ENCODE assay signal across 8 cellular contexts in genomic region chr3:157162620-157163019, GRCh38. TPM values are rescaled to one million over a fixed set of nuclear protein-coding genes. Genes with fewer than 3 reads are reported as not detected.
DNase-seq lines count a peak whose midpoint lies in the region; ATAC-seq and TF ChIP-seq lines count a peak whose summit lies in the region.
"Not testable (repeated sequence)": the region's sequence is repeated elsewhere in the genome, so short reads cannot be mapped to it uniquely, and the experiment has no call there.

No MANE protein-coding gene starts in this region.

- POLR2A ChIA-PET in activated CD8-positive, alpha-beta T cell treated with anti-CD3 and anti-CD28 coated beads, Interleukin-2, amount 10 ng/mL, durations not matched to agents 7 days and 5 days (lab: Charles Lee): interaction anchor here (4.2 to 7.5 kb wide), 2 partner anchors 12 to 488 kb away, joined by 34 to 650 read pairs; partner anchors contain the start of gene TIPARP
- POLR2A ChIA-PET in naive thymus-derived CD8-positive, alpha-beta T cell (lab: Charles Lee): interaction anchor here (7.4 kb wide), 1 partner anchor 12 kb away, joined by 503 read pairs; no protein-coding TSS in a partner anchor

- not testable (repeated sequence) for H3K4me2 ChIP-seq in Karpas-422 (ENCODE audit: low read depth, low read length, poor library complexity, severe bottlenecking)

- not testable (repeated sequence) for ATAC-seq in activated CD8-positive, alpha-beta T cell treated with anti-CD3 and anti-CD28 coated beads, Interleukin-2, amount 10 ng/mL, durations not matched to agents 7 days and 5 days; naive thymus-derived CD8-positive, alpha-beta T cell

- peaks cover 17% of the 10 kb centered on the region for H4K20me1 ChIP-seq in Karpas-422 (ENCODE audit: insufficient read depth, low read depth, low read length)

- TF ChIP-seq CTCF in type B pancreatic cell (conservative IDR thresholded peaks at IDR 0.05): peak; percentile 53

- H3K27me3 Mint-ChIP-seq in activated CD8-positive, alpha-beta T cell treated with anti-CD3 and anti-CD28 coated beads, Interleukin-2, amount 10 ng/mL, durations not matched to agents 7 days and 5 days (ENCODE audit: low read depth); dendritic cell treated with granulocyte-macrophage colony-stimulating factor and Interleukin-4, amounts not matched to agents 40 ng/mL and 50 ng/mL, for 4 days; naive thymus-derived CD8-positive, alpha-beta T cell; type B pancreatic cell: not testable (repeated sequence)

- peaks cover 48% of the 10 kb centered on the region for H3K4me1 ChIP-seq in Karpas-422 (ENCODE audit: low read length)

- H3K27ac ChIP-seq in Karpas-422 (ENCODE audit: low read length): not testable (repeated sequence)

- H3K9me3 Mint-ChIP-seq in activated CD8-positive, alpha-beta T cell treated with anti-CD3 and anti-CD28 coated beads, Interleukin-2, amount 10 ng/mL, durations not matched to agents 7 days and 5 days (ENCODE audit: insufficient read depth); dendritic cell treated with granulocyte-macrophage colony-stimulating factor and Interleukin-4, amounts not matched to agents 40 ng/mL and 50 ng/mL, for 4 days; naive thymus-derived CD8-positive, alpha-beta T cell; type B pancreatic cell: not testable (repeated sequence)

- DNase-seq in Daoy (ENCODE audit: low read depth) (peak; percentile 34), Karpas-422 (peak; percentile 65), SHP77 (lab: John Stamatoyannopoulos, UW) (peak; percentile 4 to 28), cardiac septum (ENCODE audit: low spot score) (peak; percentile 76)
- peak; percentile 31 for DNase-seq in activated CD8-positive, alpha-beta T cell treated with anti-CD3 and anti-CD28 coated beads, Interleukin-2, amount 10 ng/mL, durations not matched to agents 7 days and 5 days
- not testable (repeated sequence) for DNase-seq in naive thymus-derived CD8-positive, alpha-beta T cell; type B pancreatic cell (ENCODE audit: extremely low spot score, unreplicated experiment)

- H3K9ac ChIP-seq in Karpas-422 (ENCODE audit: low read length): not testable (repeated sequence)

- not testable (repeated sequence) for H3K4me3 ChIP-seq in Karpas-422 (ENCODE audit: low read length)

- H3K79me2 ChIP-seq in Karpas-422 (ENCODE audit: low read length): peaks cover 33% of the 10 kb centered on the region

- H3K27ac Mint-ChIP-seq in activated CD8-positive, alpha-beta T cell treated with anti-CD3 and anti-CD28 coated beads, Interleukin-2, amount 10 ng/mL, durations not matched to agents 7 days and 5 days; type B pancreatic cell: not testable (repeated sequence)
- H3K27ac Mint-ChIP-seq in dendritic cell treated with granulocyte-macrophage colony-stimulating factor and Interleukin-4, amounts not matched to agents 40 ng/mL and 50 ng/mL, for 4 days: peak overlapping the region; percentile 77
- peak overlapping the region in 9 of 10 donors; percentile 16 to 100 (median 88) for H3K27ac Mint-ChIP-seq in naive thymus-derived CD8-positive, alpha-beta T cell

- not testable (repeated sequence) for H3K9me2 ChIP-seq in Karpas-422 (replicated peaks; ENCODE audit: insufficient read depth, low read length)

- intact Hi-C loops in dendritic cell treated with granulocyte-macrophage colony-stimulating factor and Interleukin-4, amounts not matched to agents 40 ng/mL and 50 ng/mL, for 4 days (cut with micrococcal nuclease): not testable (repeated sequence)
- intact Hi-C loops in cardiac septum (cut with DNase I): loop anchor here (10.0 kb wide), 1 partner anchor 82 kb away; no protein-coding TSS in a partner anchor

- H3K27me3 ChIP-seq in Karpas-422 (ENCODE audit: low read length): not testable (repeated sequence)

- H3K4me1 Mint-ChIP-seq in activated CD8-positive, alpha-beta T cell treated with anti-CD3 and anti-CD28 coated beads, Interleukin-2, amount 10 ng/mL, durations not matched to agents 7 days and 5 days (ENCODE audit: low read depth): peaks cover 31% of the 10 kb centered on the region
- peaks cover 46% of the 10 kb centered on the region for H3K4me1 Mint-ChIP-seq in dendritic cell treated with granulocyte-macrophage colony-stimulating factor and Interleukin-4, amounts not matched to agents 40 ng/mL and 50 ng/mL, for 4 days (ENCODE audit: low read depth)
- peaks cover 20 to 40% (median 34%) of the 10 kb centered on the region in 4 donors for H3K4me1 Mint-ChIP-seq in naive thymus-derived CD8-positive, alpha-beta T cell
- H3K4me1 Mint-ChIP-seq in type B pancreatic cell (ENCODE audit: unreplicated experiment): peaks cover 22% of the 10 kb centered on the region

- CTCF ChIA-PET in activated CD8-positive, alpha-beta T cell treated with anti-CD3 and anti-CD28 coated beads, Interleukin-2, amount 10 ng/mL, durations not matched to agents 7 days and 5 days (lab: Charles Lee): interaction anchor here (7.3 kb wide), 1 partner anchor 12 kb away, joined by 77 read pairs; no protein-coding TSS in a partner anchor

- peaks cover 26% of the 10 kb centered on the region for H3K36me3 Mint-ChIP-seq in activated CD8-positive, alpha-beta T cell treated with anti-CD3 and anti-CD28 coated beads, Interleukin-2, amount 10 ng/mL, durations not matched to agents 7 days and 5 days (ENCODE audit: low read depth)
- peaks cover 29% of the 10 kb centered on the region for H3K36me3 Mint-ChIP-seq in dendritic cell treated with granulocyte-macrophage colony-stimulating factor and Interleukin-4, amounts not matched to agents 40 ng/mL and 50 ng/mL, for 4 days (ENCODE audit: low read depth)
- H3K36me3 Mint-ChIP-seq in naive thymus-derived CD8-positive, alpha-beta T cell: peaks cover 16 to 19% (median 17%) of the 10 kb centered on the region in 3 donors
- H3K36me3 Mint-ChIP-seq in type B pancreatic cell: peaks cover 17% of the 10 kb centered on the region

- not testable (repeated sequence) for H3K9me3 ChIP-seq in Karpas-422 (ENCODE audit: low read length)

- H3K36me3 ChIP-seq in Karpas-422 (ENCODE audit: insufficient read depth, low read length): peaks cover 16% of the 10 kb centered on the region

- not testable (repeated sequence) for H3K4me3 Mint-ChIP-seq in activated CD8-positive, alpha-beta T cell treated with anti-CD3 and anti-CD28 coated beads, Interleukin-2, amount 10 ng/mL, durations not matched to agents 7 days and 5 days; dendritic cell treated with granulocyte-macrophage colony-stimulating factor and Interleukin-4, amounts not matched to agents 40 ng/mL and 50 ng/mL, for 4 days; naive thymus-derived CD8-positive, alpha-beta T cell; type B pancreatic cell

- not testable (repeated sequence) for H2AFZ ChIP-seq in Karpas-422 (ENCODE audit: low read length)

RNA-seq across cellular contexts. Expression of gene CCNL1, which starts 2.7 kb away (rescaled TPM):
- total RNA-seq in Daoy (2014; rRNA removed; shearing (Covaris generic)): 91.7 and 94.9 TPM in 2 replicates
- total RNA-seq in Karpas-422 (2014; rRNA removed; shearing (Covaris generic); ENCODE audit: low replicate concordance): 174 and 221 TPM in 2 replicates
- total RNA-seq in activated CD8-positive, alpha-beta T cell treated with anti-CD3 and anti-CD28 coated beads, Interleukin-2, amount 10 ng/mL, durations not matched to agents 7 days and 5 days: 100 to 1,000 TPM; 257 TPM
- total RNA-seq in cardiac septum (41.7 TPM), type B pancreatic cell (ENCODE audit: low replicate concordance) (145 and 233 TPM in 2 replicates)
- total RNA-seq in naive thymus-derived CD8-positive, alpha-beta T cell: 100 to 1,000 TPM; 385 to 388 TPM
- 10 to 100 TPM; 52.9 to 57.0 (median 54.9) TPM for polyA plus RNA-seq in naive thymus-derived CD8-positive, alpha-beta T cell
